In the genomic region with DNA sequence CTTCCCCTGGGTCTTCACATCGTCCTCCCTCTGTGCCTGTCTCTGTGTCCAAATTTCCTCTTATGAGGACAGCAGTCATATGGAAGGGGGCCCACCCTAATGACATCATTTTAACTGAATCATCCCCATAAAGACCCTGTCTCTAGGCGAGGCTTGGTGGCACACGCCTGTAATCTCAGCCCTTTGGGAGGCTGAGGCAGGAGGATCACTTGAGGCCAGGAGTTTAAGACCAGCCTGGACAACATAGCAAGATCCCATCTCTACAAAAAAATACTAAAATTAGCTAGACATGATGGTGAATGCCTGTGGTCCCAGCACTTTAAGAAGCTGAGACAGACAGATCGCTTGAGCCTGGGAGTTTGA, we compare ENCODE assay signal across 8 cellular contexts. TPM values are rescaled to one million over a fixed set of nuclear protein-coding genes. Genes with fewer than 3 reads are reported as not detected.
DNase-seq lines count a peak whose midpoint lies in the region; ATAC-seq and TF ChIP-seq lines count a peak whose summit lies in the region.

No MANE protein-coding gene starts in this region.

- peaks cover 15 to 43% (median 34%) of the 10 kb centered on the region in 3 donors for H3K4me1 ChIP-seq in skeletal muscle tissue (ENCODE audit: control insufficient read depth in 3 of 3, insufficient read depth in 3 of 3, low read length in 3 of 3)

- no peak for DNase-seq in WTC11 (ENCODE audit: low spot score)
- no peak for DNase-seq in fibroblast of the aortic adventitia (ENCODE audit: low read depth)
- DNase-seq in NCI-H1694 treated with DMSO at 0.1 percent for 48 hours (lab: John Stamatoyannopoulos, UW) = no peak
- no peak for DNase-seq in NAMALWA (ENCODE audit: low spot score)
- no peak for DNase-seq in NCI-H446 (lab: John Stamatoyannopoulos, UW)

- H3K27me3 ChIP-seq in skeletal muscle tissue (ENCODE audit: control insufficient read depth in 3 of 3, insufficient read depth in 3 of 3, low read length in 3 of 3) = no peaks in the 10 kb centered on the region

- H3K4me3 ChIP-seq in GM08714 (ENCODE audit: low read length) (peak overlapping the region; percentile 41; the same call in 1 of the 2 replicates), fibroblast of the aortic adventitia (ENCODE audit: low read depth, low read length) (peak overlapping the region; percentile 48), skeletal muscle tissue (ENCODE audit: low read length in 3 of 3) (peak overlapping the region in 1 of 3 donors; percentile 58)

- H3K27ac ChIP-seq in skeletal muscle tissue (ENCODE audit: low read depth, low read length) = peak overlapping the region; percentile 77

- no peaks in the 10 kb centered on the region for H3K36me3 ChIP-seq in skeletal muscle tissue (ENCODE audit: control insufficient read depth in 3 of 3, insufficient read depth in 3 of 3, low read length in 3 of 3)

- no peak overlapping the region for H3K27ac Mint-ChIP-seq in WTC11

- H3K36me3 Mint-ChIP-seq in WTC11 = no peaks in the 10 kb centered on the region

- no peak for ATAC-seq in WTC11
- no peak for ATAC-seq in GM21528 (IDR thresholded peaks at IDR 0.05; ENCODE audit: low FRiP score, unreplicated experiment)

- no peak overlapping the region for H3K4me3 Mint-ChIP-seq in WTC11

- no peaks in the 10 kb centered on the region for H3K9me3 Mint-ChIP-seq in WTC11

- POLR2A ChIA-PET in WTC11 (lab: Charles Lee) = no interaction called here

- TF ChIP-seq CTCF in WTC11 (IDR thresholded peaks at IDR 0.05) (no peak), fibroblast of the aortic adventitia (IDR thresholded peaks at IDR 0.05; ENCODE audit: insufficient read depth, low read length) (no peak)

- peaks cover 2% of the 10 kb centered on the region; the same call in 1 of the 2 replicates for H3K27me3 Mint-ChIP-seq in WTC11 (ENCODE audit: low read depth)

- CTCF ChIA-PET in WTC11 (lab: Charles Lee) = no interaction called here

- H3K9ac ChIP-seq in skeletal muscle tissue (ENCODE audit: low read depth in 1 of 3, low read length in 3 of 3) = peak overlapping the region in 2 of 3 donors; percentile 53 to 70

- no peaks in the 10 kb centered on the region for H3K9me3 ChIP-seq in skeletal muscle tissue (ENCODE audit: control insufficient read depth in 3 of 3, low read length in 3 of 3)

- peaks cover 44% of the 10 kb centered on the region for H3K4me1 Mint-ChIP-seq in WTC11

TF ChIP-seq in WTC11, 78 proteins besides CTCF, POLR2A, EP300 and RAD21:
- peak; percentile 61 for TF ChIP-seq ZNF121 (CRISPR knock-in tag; IDR thresholded peaks at IDR 0.05)
- TF ChIP-seq, protein P1, sequence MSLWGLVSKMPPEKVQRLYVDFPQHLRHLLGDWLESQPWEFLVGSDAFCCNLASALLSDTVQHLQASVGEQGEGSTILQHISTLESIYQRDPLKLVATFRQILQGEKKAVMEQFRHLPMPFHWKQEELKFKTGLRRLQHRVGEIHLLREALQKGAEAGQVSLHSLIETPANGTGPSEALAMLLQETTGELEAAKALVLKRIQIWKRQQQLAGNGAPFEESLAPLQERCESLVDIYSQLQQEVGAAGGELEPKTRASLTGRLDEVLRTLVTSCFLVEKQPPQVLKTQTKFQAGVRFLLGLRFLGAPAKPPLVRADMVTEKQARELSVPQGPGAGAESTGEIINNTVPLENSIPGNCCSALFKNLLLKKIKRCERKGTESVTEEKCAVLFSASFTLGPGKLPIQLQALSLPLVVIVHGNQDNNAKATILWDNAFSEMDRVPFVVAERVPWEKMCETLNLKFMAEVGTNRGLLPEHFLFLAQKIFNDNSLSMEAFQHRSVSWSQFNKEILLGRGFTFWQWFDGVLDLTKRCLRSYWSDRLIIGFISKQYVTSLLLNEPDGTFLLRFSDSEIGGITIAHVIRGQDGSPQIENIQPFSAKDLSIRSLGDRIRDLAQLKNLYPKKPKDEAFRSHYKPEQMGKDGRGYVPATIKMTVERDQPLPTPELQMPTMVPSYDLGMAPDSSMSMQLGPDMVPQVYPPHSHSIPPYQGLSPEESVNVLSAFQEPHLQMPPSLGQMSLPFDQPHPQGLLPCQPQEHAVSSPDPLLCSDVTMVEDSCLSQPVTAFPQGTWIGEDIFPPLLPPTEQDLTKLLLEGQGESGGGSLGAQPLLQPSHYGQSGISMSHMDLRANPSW (CRISPR knock-in tag; conservative IDR thresholded peaks at IDR 0.05; ENCODE audit: low read depth) = no peak
TF ChIP-seq in WTC11: peak in this region for 1.

RNA-seq across cellular contexts. Expression of a gene that starts 4.8 kb away (rescaled TPM):
- 70.3 to 94.3 TPM (median 73.4 TPM) in 3 replicates for total RNA-seq in WTC11 (2021)
- 58.9 and 103 TPM in 2 replicates for total RNA-seq in fibroblast of the aortic adventitia (ENCODE audit: low replicate concordance)
- total RNA-seq in skeletal muscle tissue = 12.5 TPM

RNA-seq across cellular contexts. Expression of a gene that starts 5.2 kb away (rescaled TPM):
- total RNA-seq in WTC11 (2021) = 27.9 to 29.9 TPM (median 29.7 TPM) in 3 replicates
- 0.33 and 5.2 TPM in 2 replicates for total RNA-seq in fibroblast of the aortic adventitia (ENCODE audit: low replicate concordance)
- total RNA-seq in skeletal muscle tissue = 2.6 TPM

RNA-seq across cellular contexts. Expression of a gene that starts 53.8 kb away (rescaled TPM):
- total RNA-seq in WTC11 (2021) (6.9 to 10.8 TPM (median 7.9 TPM) in 3 replicates), fibroblast of the aortic adventitia (ENCODE audit: low replicate concordance) (0.18 and 2.5 TPM in 2 replicates), skeletal muscle tissue (3.7 TPM)
